ENCODE assay signal across 1 cellular context in the genomic region with DNA sequence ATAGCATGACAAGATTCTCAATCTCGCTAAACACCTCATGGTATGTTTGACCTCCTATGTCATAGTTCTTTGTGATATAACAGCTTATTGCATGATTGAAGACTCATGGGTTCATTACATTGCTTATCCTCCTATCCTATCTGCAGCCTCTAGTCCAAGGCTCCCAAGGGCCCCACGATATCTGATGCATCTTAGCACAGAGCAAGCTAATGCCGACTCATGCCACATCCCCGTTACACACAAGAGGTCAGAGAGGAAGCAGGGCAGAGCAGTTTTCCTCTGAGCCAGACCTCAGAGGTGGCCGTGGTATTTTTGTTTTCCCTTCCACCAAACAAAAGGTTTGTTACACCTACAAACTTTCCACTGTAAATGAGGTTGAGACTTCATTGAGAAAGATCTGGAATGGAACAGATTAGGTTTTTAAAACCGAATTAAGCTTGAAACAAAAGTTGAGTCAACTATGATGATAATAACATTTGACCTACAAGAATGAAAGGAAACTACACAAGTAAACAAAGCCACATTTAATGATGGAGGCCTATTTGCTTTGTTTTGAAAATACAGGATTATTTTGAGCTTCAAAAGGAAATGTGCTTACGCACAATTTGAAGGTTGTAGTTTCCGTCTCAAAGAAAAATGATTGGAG.
TF ChIP-seq lines count a peak whose summit lies in the region.

No MANE protein-coding gene starts in this region.

TF ChIP-seq in K562, 482 proteins besides CTCF, POLR2A, EP300 and RAD21 (continued from another document and continues in another):
- TF ChIP-seq ZBTB9 (CRISPR knock-in tag; IDR thresholded peaks at IDR 0.05) = 0 out of 2 replicates have a peak, but pooled peaks have one; percentile 15
- TF ChIP-seq TAF15 (IDR thresholded peaks at IDR 0.05; ENCODE audit: low read depth, low read length) = no peak
- no peak; the same call in 1 of the 2 replicates for TF ChIP-seq TCFL5 (CRISPR knock-in tag; conservative IDR thresholded peaks at IDR 0.05)
- TF ChIP-seq ELF4 (CRISPR knock-in tag; IDR thresholded peaks at IDR 0.05) = 0 out of 2 replicates have a peak, but pooled peaks have one; percentile 6
- no peak for TF ChIP-seq ZBTB8A (IDR thresholded peaks at IDR 0.05; ENCODE audit: partially characterized antibody)
- TF ChIP-seq SIX5 (IDR thresholded peaks at IDR 0.05; ENCODE audit: borderline replicate concordance in 1 of 2, insufficient read depth in 1 of 2, low read depth in 1 of 2, low read length in 2 of 2) = no peak
- TF ChIP-seq TBP (optimal IDR thresholded peaks at IDR 0.05; ENCODE audit: low read depth, low read length) = peak; percentile 54
- TF ChIP-seq SMARCC2 (IDR thresholded peaks at IDR 0.05; ENCODE audit: low read depth) = peak; percentile 58
- peak; percentile 79 for TF ChIP-seq MEF2D (tag; conservative IDR thresholded peaks at IDR 0.05; ENCODE audit: low read depth)
- TF ChIP-seq ZBED1 (IDR thresholded peaks at IDR 0.05) = peak; percentile 65; the same call in 1 of the 2 replicates
- no peak for TF ChIP-seq DDX20 (tag; IDR thresholded peaks at IDR 0.05; ENCODE audit: low read depth)
- TF ChIP-seq, protein P1, sequence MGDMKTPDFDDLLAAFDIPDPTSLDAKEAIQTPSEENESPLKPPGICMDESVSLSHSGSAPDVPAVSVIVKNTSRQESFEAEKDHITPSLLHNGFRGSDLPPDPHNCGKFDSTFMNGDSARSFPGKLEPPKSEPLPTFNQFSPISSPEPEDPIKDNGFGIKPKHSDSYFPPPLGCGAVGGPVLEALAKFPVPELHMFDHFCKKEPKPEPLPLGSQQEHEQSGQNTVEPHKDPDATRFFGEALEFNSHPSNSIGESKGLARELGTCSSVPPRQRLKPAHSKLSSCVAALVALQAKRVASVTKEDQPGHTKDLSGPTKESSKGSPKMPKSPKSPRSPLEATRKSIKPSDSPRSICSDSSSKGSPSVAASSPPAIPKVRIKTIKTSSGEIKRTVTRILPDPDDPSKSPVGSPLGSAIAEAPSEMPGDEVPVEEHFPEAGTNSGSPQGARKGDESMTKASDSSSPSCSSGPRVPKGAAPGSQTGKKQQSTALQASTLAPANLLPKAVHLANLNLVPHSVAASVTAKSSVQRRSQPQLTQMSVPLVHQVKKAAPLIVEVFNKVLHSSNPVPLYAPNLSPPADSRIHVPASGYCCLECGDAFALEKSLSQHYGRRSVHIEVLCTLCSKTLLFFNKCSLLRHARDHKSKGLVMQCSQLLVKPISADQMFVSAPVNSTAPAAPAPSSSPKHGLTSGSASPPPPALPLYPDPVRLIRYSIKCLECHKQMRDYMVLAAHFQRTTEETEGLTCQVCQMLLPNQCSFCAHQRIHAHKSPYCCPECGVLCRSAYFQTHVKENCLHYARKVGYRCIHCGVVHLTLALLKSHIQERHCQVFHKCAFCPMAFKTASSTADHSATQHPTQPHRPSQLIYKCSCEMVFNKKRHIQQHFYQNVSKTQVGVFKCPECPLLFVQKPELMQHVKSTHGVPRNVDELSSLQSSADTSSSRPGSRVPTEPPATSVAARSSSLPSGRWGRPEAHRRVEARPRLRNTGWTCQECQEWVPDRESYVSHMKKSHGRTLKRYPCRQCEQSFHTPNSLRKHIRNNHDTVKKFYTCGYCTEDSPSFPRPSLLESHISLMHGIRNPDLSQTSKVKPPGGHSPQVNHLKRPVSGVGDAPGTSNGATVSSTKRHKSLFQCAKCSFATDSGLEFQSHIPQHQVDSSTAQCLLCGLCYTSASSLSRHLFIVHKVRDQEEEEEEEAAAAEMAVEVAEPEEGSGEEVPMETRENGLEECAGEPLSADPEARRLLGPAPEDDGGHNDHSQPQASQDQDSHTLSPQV (IDR thresholded peaks at IDR 0.05) = peak; percentile 96
- TF ChIP-seq SMARCE1 (IDR thresholded peaks at IDR 0.05) = peak; percentile 89
- TF ChIP-seq ZBTB7A (IDR thresholded peaks at IDR 0.05; ENCODE audit: borderline replicate concordance, control insufficient read depth, low read depth, low read length) = no peak
- TF ChIP-seq PHTF2 (CRISPR knock-in tag; IDR thresholded peaks at IDR 0.05) = no peak
- TF ChIP-seq, protein P2, sequence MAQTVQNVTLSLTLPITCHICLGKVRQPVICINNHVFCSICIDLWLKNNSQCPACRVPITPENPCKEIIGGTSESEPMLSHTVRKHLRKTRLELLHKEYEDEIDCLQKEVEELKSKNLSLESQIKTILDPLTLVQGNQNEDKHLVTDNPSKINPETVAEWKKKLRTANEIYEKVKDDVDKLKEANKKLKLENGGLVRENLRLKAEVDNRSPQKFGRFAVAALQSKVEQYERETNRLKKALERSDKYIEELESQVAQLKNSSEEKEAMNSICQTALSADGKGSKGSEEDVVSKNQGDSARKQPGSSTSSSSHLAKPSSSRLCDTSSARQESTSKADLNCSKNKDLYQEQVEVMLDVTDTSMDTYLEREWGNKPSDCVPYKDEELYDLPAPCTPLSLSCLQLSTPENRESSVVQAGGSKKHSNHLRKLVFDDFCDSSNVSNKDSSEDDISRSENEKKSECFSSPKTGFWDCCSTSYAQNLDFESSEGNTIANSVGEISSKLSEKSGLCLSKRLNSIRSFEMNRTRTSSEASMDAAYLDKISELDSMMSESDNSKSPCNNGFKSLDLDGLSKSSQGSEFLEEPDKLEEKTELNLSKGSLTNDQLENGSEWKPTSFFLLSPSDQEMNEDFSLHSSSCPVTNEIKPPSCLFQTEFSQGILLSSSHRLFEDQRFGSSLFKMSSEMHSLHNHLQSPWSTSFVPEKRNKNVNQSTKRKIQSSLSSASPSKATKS (CRISPR knock-in tag; IDR thresholded peaks at IDR 0.05) = 0 out of 2 replicates have a peak, but pooled peaks have one; percentile 73
- peak; percentile 50; the same call in 1 of the 2 replicates for TF ChIP-seq BHLHE40 (IDR thresholded peaks at IDR 0.05; ENCODE audit: low read length)
- no peak for TF ChIP-seq PHB (CRISPR knock-in tag; IDR thresholded peaks at IDR 0.05)
- TF ChIP-seq BACH1 (tag; IDR thresholded peaks at IDR 0.05) = peak; percentile 83
- peak; percentile 54; the same call in 1 of the 2 replicates for TF ChIP-seq TEAD4 (IDR thresholded peaks at IDR 0.05; ENCODE audit: low read length)
- no peak for TF ChIP-seq TEAD4 (CRISPR knock-in tag; IDR thresholded peaks at IDR 0.05; ENCODE audit: borderline replicate concordance)
- TF ChIP-seq TAF9B (IDR thresholded peaks at IDR 0.05; ENCODE audit: partially characterized antibody) = peak; percentile 34
- TF ChIP-seq, protein P3, sequence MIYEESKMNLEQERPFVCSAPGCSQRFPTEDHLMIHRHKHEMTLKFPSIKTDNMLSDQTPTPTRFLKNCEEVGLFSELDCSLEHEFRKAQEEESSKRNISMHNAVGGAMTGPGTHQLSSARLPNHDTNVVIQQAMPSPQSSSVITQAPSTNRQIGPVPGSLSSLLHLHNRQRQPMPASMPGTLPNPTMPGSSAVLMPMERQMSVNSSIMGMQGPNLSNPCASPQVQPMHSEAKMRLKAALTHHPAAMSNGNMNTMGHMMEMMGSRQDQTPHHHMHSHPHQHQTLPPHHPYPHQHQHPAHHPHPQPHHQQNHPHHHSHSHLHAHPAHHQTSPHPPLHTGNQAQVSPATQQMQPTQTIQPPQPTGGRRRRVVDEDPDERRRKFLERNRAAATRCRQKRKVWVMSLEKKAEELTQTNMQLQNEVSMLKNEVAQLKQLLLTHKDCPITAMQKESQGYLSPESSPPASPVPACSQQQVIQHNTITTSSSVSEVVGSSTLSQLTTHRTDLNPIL (CRISPR knock-in tag; IDR thresholded peaks at IDR 0.05) = no peak
- no peak for TF ChIP-seq ZNF253 (CRISPR knock-in tag; conservative IDR thresholded peaks at IDR 0.05)
- TF ChIP-seq MTF1 (CRISPR knock-in tag; IDR thresholded peaks at IDR 0.05; ENCODE audit: borderline replicate concordance) = no peak
- peak in 1 of 3 experiments; percentile 58; a peak in 1 of 6 replicates for TF ChIP-seq ZBTB11 (CRISPR knock-in tag; IDR thresholded peaks at IDR 0.05)
- TF ChIP-seq TEAD2 (tag; IDR thresholded peaks at IDR 0.05) = peak; percentile 70
- peak; percentile 62; the same call in 1 of the 2 replicates for TF ChIP-seq DIDO1 (tag; IDR thresholded peaks at IDR 0.05; ENCODE audit: low read depth)
- TF ChIP-seq YBX1 (IDR thresholded peaks at IDR 0.05) = no peak
- peak; percentile 80 for TF ChIP-seq NR2C1 (IDR thresholded peaks at IDR 0.05)
- TF ChIP-seq NR2C1 (tag; IDR thresholded peaks at IDR 0.05) = peak; percentile 85
- no peak for TF ChIP-seq ZNF324 (CRISPR knock-in tag; IDR thresholded peaks at IDR 0.05)
- peak; percentile 35; the same call in 1 of the 2 replicates for TF ChIP-seq HINFP (tag; conservative IDR thresholded peaks at IDR 0.05; ENCODE audit: low read depth)
- peak; percentile 79 for TF ChIP-seq ZBTB2 (IDR thresholded peaks at IDR 0.05)
- TF ChIP-seq ATF1 (CRISPR knock-in tag; IDR thresholded peaks at IDR 0.05) = no peak
- TF ChIP-seq ATF1 (tag; IDR thresholded peaks at IDR 0.05) = peak; percentile 60
- TF ChIP-seq KLF13 (tag; IDR thresholded peaks at IDR 0.05; ENCODE audit: borderline replicate concordance, low read depth) = peak; percentile 34; the same call in 1 of the 2 replicates
- TF ChIP-seq ZNF507 (tag; conservative IDR thresholded peaks at IDR 0.05) = no peak
- TF ChIP-seq ZNF197 (CRISPR knock-in tag; IDR thresholded peaks at IDR 0.05; ENCODE audit: low read depth) = peak; percentile 73; the same call in 1 of the 2 replicates
- TF ChIP-seq NUFIP1 (IDR thresholded peaks at IDR 0.05; ENCODE audit: partially characterized antibody) = no peak
- TF ChIP-seq, protein P4, sequence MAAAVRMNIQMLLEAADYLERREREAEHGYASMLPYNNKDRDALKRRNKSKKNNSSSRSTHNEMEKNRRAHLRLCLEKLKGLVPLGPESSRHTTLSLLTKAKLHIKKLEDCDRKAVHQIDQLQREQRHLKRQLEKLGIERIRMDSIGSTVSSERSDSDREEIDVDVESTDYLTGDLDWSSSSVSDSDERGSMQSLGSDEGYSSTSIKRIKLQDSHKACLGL (CRISPR knock-in tag; IDR thresholded peaks at IDR 0.05; ENCODE audit: borderline replicate concordance, poor library complexity, severe bottlenecking) = no peak
- peak; percentile 49 for TF ChIP-seq GMEB1 (CRISPR knock-in tag; IDR thresholded peaks at IDR 0.05)
- peak; percentile 81 for TF ChIP-seq SOX6 (IDR thresholded peaks at IDR 0.05)
- TF ChIP-seq ZNF140 (CRISPR knock-in tag; IDR thresholded peaks at IDR 0.05) = no peak
- TF ChIP-seq SMAD3 (CRISPR knock-in tag; conservative IDR thresholded peaks at IDR 0.05) = peak; percentile 66
